Comparison of ENCODE assay signal across 17 cellular contexts in genomic region chr20:45925821-45926506, GRCh38. TPM values are rescaled to one million over a fixed set of nuclear protein-coding genes. Genes with fewer than 3 reads are reported as not detected.
A peak's percentile ranks its signal among the peaks of the same experiment; 100 is the strongest.
DNase-seq lines count a peak whose midpoint lies in the region; ATAC-seq, FAIRE-seq and TF ChIP-seq lines count a peak whose summit lies in the region.
"Had no signal": no experiment of that assay in that cellular context is flagged by ENCODE, and none has a peak within 500 bp of the region (broad histone marks: within the 10 kb centered on the region; RNA-seq: fewer than 3 reads in every experiment).

No MANE protein-coding gene starts in this region.

- H3K4me1 Mint-ChIP-seq in nephron progenitor cell = peaks cover 43% of the 10 kb centered on the region
- H3K4me1 Mint-ChIP-seq: B cell; CD4-positive, CD25-positive, alpha-beta regulatory T cell had no signal

- no peak for FAIRE-seq in GM12892 (lab: Jason Lieb, UNC)

- H3K4me3 Mint-ChIP-seq in nephron progenitor cell = peak overlapping the region; percentile 54
- H3K4me3 Mint-ChIP-seq: B cell; CD4-positive, CD25-positive, alpha-beta regulatory T cell had no signal

- H3K27me3 Mint-ChIP-seq in nephron progenitor cell (ENCODE audit: low read depth, poor library complexity) = peaks cover under 1% of the 10 kb centered on the region

- no peak for TF ChIP-seq EP300 in tibial nerve (IDR thresholded peaks at IDR 0.05)

- peaks cover 8% of the 10 kb centered on the region for H3K4me1 ChIP-seq in NT2/D1 (ENCODE audit: insufficient read depth, insufficient read length)
- H3K4me1 ChIP-seq in ectodermal cell (ENCODE audit: control insufficient read depth, insufficient read depth, low read length) = peaks cover 14% of the 10 kb centered on the region
- H3K4me1 ChIP-seq in tibial nerve = peaks cover 0 to 25% (median 11%) of the 10 kb centered on the region in 4 donors

- TF ChIP-seq CTCF in nephron progenitor cell (IDR thresholded peaks at IDR 0.05) (no peak), tibial nerve (IDR thresholded peaks at IDR 0.05) (no peak)

- no peaks in the 10 kb centered on the region for H3K36me3 Mint-ChIP-seq in nephron progenitor cell (ENCODE audit: low read depth)
- H3K36me3 Mint-ChIP-seq: CD4-positive, CD25-positive, alpha-beta regulatory T cell had no signal

- H3K27ac Mint-ChIP-seq in nephron progenitor cell = peak overlapping the region; percentile 94
- H3K27ac Mint-ChIP-seq: B cell; CD4-positive, CD25-positive, alpha-beta regulatory T cell had no signal

- no peak for DNase-seq in NT2/D1 (ENCODE audit: low read depth, low spot score)
- no peak for DNase-seq in nephron progenitor cell
- DNase-seq in tibial nerve (ENCODE audit: low spot score in 2 of 2) = no peak
- no peak for DNase-seq in GM12892 (ENCODE audit: insufficient read length)
- DNase-seq: CD4-positive, CD25-positive, alpha-beta regulatory T cell; EL; GOT3; KBM-7; NCI-H1436; NCI-H2029; NCI-H2171; NCI-H446 treated with DMSO at 0.1 percent for 48 hours; NCI-H82 had no signal

- ATAC-seq in GM19452 (IDR thresholded peaks at IDR 0.05; ENCODE audit: unreplicated experiment) (no peak), HG02938 (IDR thresholded peaks at IDR 0.05; ENCODE audit: unreplicated experiment) (no peak)

- H3K27me3 ChIP-seq in NT2/D1 (ENCODE audit: insufficient read depth, insufficient read length) = no peaks in the 10 kb centered on the region
- H3K27me3 ChIP-seq in ectodermal cell (ENCODE audit: control insufficient read depth, insufficient read depth, low read length, poor library complexity, severe bottlenecking) = no peaks in the 10 kb centered on the region
- H3K27me3 ChIP-seq in tibial nerve = no peaks in the 10 kb centered on the region

- H3K36me3 ChIP-seq in NT2/D1 (ENCODE audit: insufficient read depth, insufficient read length, low read length) (no peaks in the 10 kb centered on the region), ectodermal cell (ENCODE audit: control insufficient read depth, insufficient read depth, low read length) (no peaks in the 10 kb centered on the region), tibial nerve (no peaks in the 10 kb centered on the region)

- TF ChIP-seq POLR2A in tibial nerve (IDR thresholded peaks at IDR 0.05) (no peak), GM12892 (IDR thresholded peaks at IDR 0.05; ENCODE audit: low read depth, low read length) (no peak)

- 70 to 71% methylated on average over 9 of the region's 9 CpGs for WGBS in ectodermal cell, 2 experiments
- WGBS in tibial nerve, 2 donors = 63 to 70% methylated on average over 9 of the region's 9 CpGs

- no peaks in the 10 kb centered on the region for H3K9me3 Mint-ChIP-seq in nephron progenitor cell
- H3K9me3 Mint-ChIP-seq: CD4-positive, CD25-positive, alpha-beta regulatory T cell had no signal

- H3K9me3 ChIP-seq in NT2/D1 (ENCODE audit: insufficient read depth, low read length) (no peaks in the 10 kb centered on the region), ectodermal cell (ENCODE audit: control insufficient read depth, low read length) (no peaks in the 10 kb centered on the region), tibial nerve (no peaks in the 10 kb centered on the region)

- no peak overlapping the region for H3K4me3 ChIP-seq in NT2/D1 (ENCODE audit: insufficient read length, low read depth)
- H3K4me3 ChIP-seq in ectodermal cell (ENCODE audit: insufficient read depth, low read depth, low read length) = no peak overlapping the region
- H3K4me3 ChIP-seq in tibial nerve = no peak overlapping the region

- H3K27ac ChIP-seq in ectodermal cell (ENCODE audit: insufficient read depth, low read depth, low read length, poor library complexity, severe bottlenecking) (peak overlapping the region; percentile 1), tibial nerve (peak overlapping the region in 3 of 4 donors; percentile 13 to 83 (median 68))

- H3K9ac ChIP-seq in NT2/D1 (ENCODE audit: insufficient read length, low read depth) = peak overlapping the region; percentile 45

RNA-seq across cellular contexts. Expression of gene PCIF1, which starts 8.5 kb away (rescaled TPM):
- 38.1 TPM for polyA plus RNA-seq in ectodermal cell (2013, experiment 1 of 4)
- 35.4 TPM for polyA plus RNA-seq in ectodermal cell (2013, experiment 2 of 4)
- polyA plus RNA-seq in ectodermal cell (2013, experiment 3 of 4) = 34.6 TPM
- 35.5 TPM for polyA plus RNA-seq in ectodermal cell (2013, experiment 4 of 4)
- 10 to 100 TPM; 52.2 to 59.0 (median 53.0) TPM for total RNA-seq in tibial nerve
- polyA plus RNA-seq in GM12892 (2012; ENCODE audit: missing spikeins) = 18.1 TPM

RNA-seq across cellular contexts. Expression of gene PLTP, which starts 14.0 kb away (rescaled TPM):
- 127 TPM for polyA plus RNA-seq in ectodermal cell (2013, experiment 1 of 4)
- polyA plus RNA-seq in ectodermal cell (2013, experiment 2 of 4) = 120 TPM
- polyA plus RNA-seq in ectodermal cell (2013, experiment 3 of 4) = 104 TPM
- 109 TPM for polyA plus RNA-seq in ectodermal cell (2013, experiment 4 of 4)
- total RNA-seq in tibial nerve = 100 to 1,000 TPM in 3 of 4 donors, 10 to 100 TPM in 1; 74.7 to 713 (median 134) TPM
- 12.6 TPM for polyA plus RNA-seq in GM12892 (2012; ENCODE audit: missing spikeins)

RNA-seq across cellular contexts. Expression of gene CTSA, which starts 34.8 kb away (rescaled TPM):
- 55.4 TPM for polyA plus RNA-seq in ectodermal cell (2013, experiment 1 of 4)
- polyA plus RNA-seq in ectodermal cell (2013, experiment 2 of 4) = 55.3 TPM
- polyA plus RNA-seq in ectodermal cell (2013, experiment 3 of 4) = 40.0 TPM
- 44.4 TPM for polyA plus RNA-seq in ectodermal cell (2013, experiment 4 of 4)
- total RNA-seq in tibial nerve = 10 to 100 TPM; 50.4 to 87.3 (median 71.7) TPM
- 32.8 TPM for polyA plus RNA-seq in GM12892 (2012; ENCODE audit: missing spikeins)

RNA-seq across cellular contexts. Expression of gene NEURL2, which starts 35.0 kb away (rescaled TPM):
- 1.00 TPM for polyA plus RNA-seq in ectodermal cell (2013, experiment 1 of 4)
- 0.44 TPM for polyA plus RNA-seq in ectodermal cell (2013, experiment 2 of 4)
- polyA plus RNA-seq in ectodermal cell (2013, experiment 3 of 4) = 0.64 TPM
- 1.9 TPM for polyA plus RNA-seq in ectodermal cell (2013, experiment 4 of 4)
- total RNA-seq in tibial nerve = 10 to 100 TPM in 3 of 4 donors, 1 to 10 TPM in 1; 7.7 to 42.9 (median 15.6) TPM
- polyA plus RNA-seq in GM12892 (2012; ENCODE audit: missing spikeins) = 0.91 TPM

RNA-seq across cellular contexts. Expression of gene SPATA25, which starts 38.5 kb away (rescaled TPM):
- not detected for polyA plus RNA-seq in ectodermal cell (2013, experiment 1 of 4)
- polyA plus RNA-seq in ectodermal cell (2013, experiment 2 of 4) = not detected
- polyA plus RNA-seq in ectodermal cell (2013, experiment 3 of 4) = not detected
- 0.57 TPM for polyA plus RNA-seq in ectodermal cell (2013, experiment 4 of 4)
- total RNA-seq in tibial nerve = 10 to 100 TPM in 1 of 4 donors, 1 to 10 TPM in 3; 2.6 to 18.3 (median 7.9) TPM
- not detected for polyA plus RNA-seq in GM12892 (2012; ENCODE audit: missing spikeins)
- polyA plus RNA-seq: CD4-positive, CD25-positive, alpha-beta regulatory T cell had no signal
